Comparison of ENCODE assay signal across 17 cellular contexts in the genomic region with DNA sequence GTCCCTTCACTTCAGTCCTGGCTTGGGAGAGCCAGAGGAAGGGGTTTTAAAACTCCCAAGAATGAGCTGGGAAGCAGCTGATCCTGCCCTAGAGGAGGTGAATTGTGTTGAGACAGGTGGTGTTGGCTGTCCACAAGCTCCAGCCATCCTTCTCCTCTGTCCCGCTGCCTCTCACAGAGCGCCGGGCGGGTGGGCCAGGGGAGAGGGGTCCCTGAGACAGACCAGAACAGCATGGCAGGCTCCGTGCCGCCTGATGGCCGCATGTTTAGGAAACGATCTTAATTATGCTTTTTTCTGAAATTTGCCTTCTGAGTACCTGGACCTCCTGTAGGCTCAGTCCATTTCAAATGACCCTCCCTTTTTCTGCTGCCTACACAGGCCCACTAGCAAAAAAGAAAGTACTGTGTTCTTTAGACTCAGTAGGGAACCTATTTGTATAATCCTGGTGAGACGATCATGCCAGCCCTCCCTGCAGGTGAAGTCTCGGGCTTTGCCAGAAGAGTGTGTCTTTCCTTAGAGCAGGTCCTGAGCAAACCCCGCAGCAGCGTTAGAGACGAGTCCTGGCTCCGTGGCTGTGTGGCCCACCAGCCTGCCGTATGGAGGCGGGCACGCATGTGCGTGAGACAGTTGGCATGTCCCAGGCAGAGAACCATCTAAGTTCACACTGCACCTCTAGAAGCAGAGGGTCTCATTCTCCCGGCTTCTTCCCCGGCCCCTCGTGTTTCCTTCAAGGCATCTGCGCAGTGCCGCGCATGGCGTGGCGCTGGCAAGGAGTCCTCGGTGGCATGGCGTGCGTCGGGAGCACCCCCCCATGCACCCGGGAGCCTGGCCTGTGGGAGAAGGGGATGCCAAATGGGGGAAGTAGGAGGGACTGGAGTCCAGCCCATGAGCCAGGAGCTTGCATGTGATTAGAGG. TPM values are rescaled to one million over a fixed set of nuclear protein-coding genes. Genes with fewer than 3 reads are reported as not detected.
DNase-seq lines count a peak whose midpoint lies in the region; ATAC-seq and TF ChIP-seq lines count a peak whose summit lies in the region.
"Had no signal": no experiment of that assay in that cellular context is flagged by ENCODE, and none has a peak within 500 bp of the region (broad histone marks: within the 10 kb centered on the region; RNA-seq: fewer than 3 reads in every experiment).

No MANE protein-coding gene starts in this region.

- H4K20me1 ChIP-seq in neural progenitor cell (ENCODE audit: low read depth): no peaks in the 10 kb centered on the region

- no peaks in the 10 kb centered on the region for H3K4me1 Mint-ChIP-seq in chondrocyte (ENCODE audit: low read depth)
- H3K4me1 Mint-ChIP-seq in neural progenitor cell: peaks cover 26% of the 10 kb centered on the region

- H3K9ac ChIP-seq in neural progenitor cell: no peak overlapping the region
- H3K9ac ChIP-seq: GM23248 had no signal

- DNase-seq in Right ventricle myocardium superior (peak; percentile 35), left ventricle myocardium inferior (no peak), chondrocyte (ENCODE audit: low spot score) (peak; percentile 70), neural progenitor cell (ENCODE audit: low spot score) (no peak), gastrocnemius medialis (no peak), HK-2 (ENCODE audit: unreplicated experiment) (no peak), SIG-M5 treated with dmso at 0.1 percent for 504 hours (lab: John Stamatoyannopoulos, UW; ENCODE audit: unreplicated experiment) (no peak)
- DNase-seq: C1 segment of cervical spinal cord, GM23248, KBM-7, NCI-H1105 treated with DMSO at 0.1 percent for 48 hours, NCI-H1694 treated with DMSO at 0.1 percent for 48 hours, NCI-H510A, NCI-H774, OCI-M1, SJCRH30 had no signal

- H3K9me3 ChIP-seq in left ventricle myocardium inferior (replicated peaks) (peaks cover 9% of the 10 kb centered on the region), neural progenitor cell (ENCODE audit: low read depth) (no peaks in the 10 kb centered on the region), gastrocnemius medialis (no peaks in the 10 kb centered on the region)
- H3K9me3 ChIP-seq: A549, SJCRH30 had no signal

- no peak for TF ChIP-seq POLR2A in gastrocnemius medialis (IDR thresholded peaks at IDR 0.05)

- no peak overlapping the region for H3K4me2 ChIP-seq in neural progenitor cell
- H3K4me2 ChIP-seq: A549 had no signal

- in situ Hi-C loops in gastrocnemius medialis (cut with MboI; ENCODE audit: low sequenced_read_pairs in 4 of 4): no loop called here

- no peaks in the 10 kb centered on the region for H3F3A ChIP-seq in neural progenitor cell (ENCODE audit: low read depth)

- no peak for TF ChIP-seq CTCF in left ventricle myocardium inferior (IDR thresholded peaks at IDR 0.05; ENCODE audit: borderline replicate concordance)
- TF ChIP-seq CTCF in chondrocyte (IDR thresholded peaks at IDR 0.05): no peak
- TF ChIP-seq CTCF in neural progenitor cell (IDR thresholded peaks at IDR 0.05): no peak
- no peak for TF ChIP-seq CTCF in gastrocnemius medialis (IDR thresholded peaks at IDR 0.05 in 4 of 5, conservative IDR thresholded peaks at IDR 0.05 in 1 of 5)

- intact Hi-C loops in Right ventricle myocardium superior (cut with DNase I) (no loop called here), left ventricle myocardium inferior (cut with micrococcal nuclease) (no loop called here), gastrocnemius medialis (cut with DNase I; ENCODE audit: low total_unique reads) (no loop called here)

- H3K36me3 ChIP-seq in left ventricle myocardium inferior: peaks cover 16% of the 10 kb centered on the region
- no peaks in the 10 kb centered on the region for H3K36me3 ChIP-seq in neural progenitor cell
- H3K36me3 ChIP-seq in gastrocnemius medialis: no peaks in the 10 kb centered on the region
- H3K36me3 ChIP-seq: SJCRH30 had no signal

- H3K9me3 Mint-ChIP-seq in chondrocyte (ENCODE audit: low read depth) (peaks cover 10% of the 10 kb centered on the region), neural progenitor cell (no peaks in the 10 kb centered on the region)

- H3K27ac Mint-ChIP-seq in chondrocyte (ENCODE audit: unreplicated experiment) (no peak overlapping the region), neural progenitor cell (peak overlapping the region; percentile 29)

- H3K4me3 ChIP-seq in left ventricle myocardium inferior (no peak overlapping the region), neural progenitor cell (no peak overlapping the region), gastrocnemius medialis (no peak overlapping the region)
- H3K4me3 ChIP-seq: A549, GM23248, SJCRH30 had no signal

- no peaks in the 10 kb centered on the region for H3K79me2 ChIP-seq in neural progenitor cell (ENCODE audit: low read depth)

- H3K27ac ChIP-seq in left ventricle myocardium inferior (replicated peaks) (no peak overlapping the region), neural progenitor cell (no peak overlapping the region), gastrocnemius medialis (no peak overlapping the region)
- H3K27ac ChIP-seq: A549, GM23248, SJCRH30 had no signal

- no peak for ATAC-seq in Right ventricle myocardium superior (ENCODE audit: poor library complexity)
- no peak for ATAC-seq in gastrocnemius medialis

- H3K27me3 Mint-ChIP-seq in chondrocyte (ENCODE audit: low read depth) (no peaks in the 10 kb centered on the region), neural progenitor cell (ENCODE audit: insufficient read depth, low read depth) (peaks cover 8% of the 10 kb centered on the region)

- H3K27me3 ChIP-seq in left ventricle myocardium inferior (ENCODE audit: low read depth): peaks cover 4% of the 10 kb centered on the region
- H3K27me3 ChIP-seq in neural progenitor cell: no peaks in the 10 kb centered on the region
- H3K27me3 ChIP-seq in gastrocnemius medialis: no peaks in the 10 kb centered on the region
- H3K27me3 ChIP-seq: SJCRH30 had no signal

- H3K4me3 Mint-ChIP-seq in chondrocyte (ENCODE audit: unreplicated experiment) (no peak overlapping the region), neural progenitor cell (no peak overlapping the region)

- no peaks in the 10 kb centered on the region for H3K4me1 ChIP-seq in left ventricle myocardium inferior
- H3K4me1 ChIP-seq in neural progenitor cell: peaks cover 9% of the 10 kb centered on the region
- H3K4me1 ChIP-seq in gastrocnemius medialis: no peaks in the 10 kb centered on the region
- H3K4me1 ChIP-seq: A549, SJCRH30 had no signal

- H2AFZ ChIP-seq in neural progenitor cell (replicated peaks): no peak overlapping the region
- H2AFZ ChIP-seq: GM23248 had no signal

- H3K36me3 Mint-ChIP-seq in chondrocyte (ENCODE audit: low read depth) (peaks cover 25% of the 10 kb centered on the region), neural progenitor cell (peaks cover 13% of the 10 kb centered on the region)

RNA-seq across cellular contexts. Expression of a gene that starts 26.3 kb away (rescaled TPM):
- 23.0 TPM for total RNA-seq in Right ventricle myocardium superior
- total RNA-seq in left ventricle myocardium inferior: 17.2 TPM
- 9.9 to 13.9 TPM (median 13.2 TPM) in 3 replicates for total RNA-seq in chondrocyte
- total RNA-seq in neural progenitor cell (ENCODE audit: low replicate concordance): 0.34 and 1.5 TPM in 2 replicates
- 10 to 100 TPM; 22.7 to 30.9 (median 24.4) TPM for total RNA-seq in gastrocnemius medialis

RNA-seq across cellular contexts. Expression of a gene that starts 38.7 kb away (rescaled TPM):
- total RNA-seq in Right ventricle myocardium superior: 3.9 TPM
- 3.8 TPM for total RNA-seq in left ventricle myocardium inferior
- total RNA-seq in chondrocyte: 10.2 to 14.4 TPM (median 13.2 TPM) in 3 replicates
- 8.0 and 16.9 TPM in 2 replicates for total RNA-seq in neural progenitor cell (ENCODE audit: low replicate concordance)
- 1 to 10 TPM; 1.0 to 7.0 (median 4.1) TPM for total RNA-seq in gastrocnemius medialis

Comparison
In these comparisons a context has a peak if more than half of its experiments do, and no peak if none do; other contexts are left out.
1. DNase-seq: peak in Right ventricle myocardium superior (single experiment) and chondrocyte (single experiment); none in left ventricle myocardium inferior (single experiment), neural progenitor cell (single experiment), gastrocnemius medialis (0 of 2), HK-2 (single experiment) and SIG-M5 treated with dmso at 0.1 percent for 504 hours (single experiment).